Comparison of ENCODE assay signal across 11 cellular contexts in the genomic region with DNA sequence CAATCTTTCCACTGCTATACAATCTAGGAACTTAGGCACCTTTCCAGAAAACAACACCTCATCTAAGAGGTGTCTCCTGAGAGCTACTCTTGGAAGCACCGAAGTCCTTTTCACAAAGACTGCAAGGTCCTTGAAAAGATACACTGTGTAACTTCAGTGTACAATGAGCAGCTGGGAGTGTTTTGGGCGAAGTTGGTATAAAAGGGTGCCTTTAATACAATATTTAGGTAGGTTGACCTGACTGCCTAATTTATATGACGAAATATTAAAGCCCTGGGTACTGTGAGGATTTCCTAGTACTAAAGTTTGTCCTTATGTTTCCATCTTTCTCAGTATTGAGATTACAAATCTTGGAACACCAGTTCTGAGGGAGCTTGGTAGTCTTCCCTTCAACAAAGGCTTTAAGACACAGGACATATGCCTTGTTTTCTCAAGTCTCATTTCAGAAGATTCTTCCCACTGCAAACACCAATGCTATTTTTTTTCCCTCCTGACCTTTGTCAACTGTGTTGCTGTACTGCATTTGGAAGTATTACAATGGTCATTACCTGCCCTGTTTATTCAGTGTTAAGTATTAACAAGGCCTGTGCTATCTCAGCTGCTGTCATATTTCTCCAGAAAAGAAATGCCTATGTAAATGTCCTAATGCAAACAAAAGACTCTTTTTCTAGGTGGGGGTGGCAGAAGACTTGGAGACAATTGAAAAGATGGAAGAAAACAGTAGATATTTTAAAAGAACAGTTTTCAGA.
DNase-seq lines count a peak whose midpoint lies in the region; ATAC-seq and TF ChIP-seq lines count a peak whose summit lies in the region.
"Had no signal": no experiment of that assay in that cellular context is flagged by ENCODE, and none has a peak within 500 bp of the region (broad histone marks: within the 10 kb centered on the region; RNA-seq: fewer than 3 reads in every experiment).

No MANE protein-coding gene starts in this region.

- no peak overlapping the region for H3K4me3 ChIP-seq in GM23338
- no peak overlapping the region for H3K4me3 ChIP-seq in skeletal muscle tissue (ENCODE audit: low read length in 3 of 3)
- no peak overlapping the region for H3K4me3 ChIP-seq in CD4-positive, alpha-beta memory T cell (ENCODE audit: low read length in 2 of 2)
- H3K4me3 ChIP-seq: tibial artery had no signal

- H4K20me1 ChIP-seq in GM23338 (replicated peaks; ENCODE audit: insufficient read depth), result no peaks in the 10 kb centered on the region

- H3K27me3 Mint-ChIP-seq in GM23338 (ENCODE audit: insufficient read depth, low read depth, poor library complexity), result no peaks in the 10 kb centered on the region
- H3K27me3 Mint-ChIP-seq in CD4-positive, alpha-beta memory T cell, result no peaks in the 10 kb centered on the region

- POLR2A ChIA-PET in CD4-positive, alpha-beta memory T cell (lab: Charles Lee; ENCODE audit: partially characterized antibody), result no interaction called here

- no peaks in the 10 kb centered on the region for H3K9me3 Mint-ChIP-seq in GM23338
- H3K9me3 Mint-ChIP-seq in CD4-positive, alpha-beta memory T cell, result no peaks in the 10 kb centered on the region

- H3K27ac Mint-ChIP-seq in GM23338, result no peak overlapping the region
- no peak overlapping the region for H3K27ac Mint-ChIP-seq in CD4-positive, alpha-beta memory T cell

- no peak overlapping the region for H2AFZ ChIP-seq in GM23338

- ATAC-seq in GM23338 (no peak), HG03025 (IDR thresholded peaks at IDR 0.05; ENCODE audit: low FRiP score, unreplicated experiment) (no peak)

- H3K4me1 ChIP-seq in GM23338 (ENCODE audit: insufficient read depth) (peaks cover 24% of the 10 kb centered on the region), skeletal muscle tissue (ENCODE audit: control insufficient read depth in 3 of 3, insufficient read depth in 3 of 3, low read length in 3 of 3) (peaks cover 0 to 16% (median 9%) of the 10 kb centered on the region in 3 donors)
- no peaks in the 10 kb centered on the region for H3K4me1 ChIP-seq in CD4-positive, alpha-beta memory T cell (ENCODE audit: insufficient read depth, low read length)

- H3K4me1 Mint-ChIP-seq in GM23338, result peaks cover 20% of the 10 kb centered on the region
- no peaks in the 10 kb centered on the region for H3K4me1 Mint-ChIP-seq in CD4-positive, alpha-beta memory T cell

- H3K9me3 ChIP-seq in skeletal muscle tissue (ENCODE audit: control insufficient read depth in 3 of 3, low read length in 3 of 3), result no peaks in the 10 kb centered on the region
- H3K9me3 ChIP-seq in CD4-positive, alpha-beta memory T cell (ENCODE audit: control insufficient read depth in 1 of 2, low read length in 2 of 2), result no peaks in the 10 kb centered on the region

- H3K79me2 ChIP-seq in GM23338 (replicated peaks; ENCODE audit: insufficient read depth), result no peaks in the 10 kb centered on the region

- no peak overlapping the region for H3K27ac ChIP-seq in GM23338 (ENCODE audit: low read depth)
- peak overlapping the region; percentile 33 for H3K27ac ChIP-seq in skeletal muscle tissue (ENCODE audit: low read depth, low read length)
- H3K27ac ChIP-seq in CD4-positive, alpha-beta memory T cell (ENCODE audit: low read depth, low read length), result no peak overlapping the region
- H3K27ac ChIP-seq: tibial artery had no signal

- H3K9me2 ChIP-seq in GM23338 (ENCODE audit: insufficient read depth), result no peaks in the 10 kb centered on the region

- no peaks in the 10 kb centered on the region for H3K36me3 ChIP-seq in GM23338 (ENCODE audit: insufficient read depth)
- no peaks in the 10 kb centered on the region for H3K36me3 ChIP-seq in skeletal muscle tissue (ENCODE audit: control insufficient read depth in 3 of 3, insufficient read depth in 3 of 3, low read length in 3 of 3)
- no peaks in the 10 kb centered on the region for H3K36me3 ChIP-seq in CD4-positive, alpha-beta memory T cell (ENCODE audit: insufficient read depth, low read length)
- H3K36me3 ChIP-seq: tibial artery had no signal

- intact Hi-C loops in CD4-positive, alpha-beta memory T cell (cut with micrococcal nuclease), result no loop called here

- H3K4me2 ChIP-seq in GM23338, result peak overlapping the region; percentile 45; the same call in 1 of the 2 replicates

- H3K4me3 Mint-ChIP-seq in GM23338, result no peak overlapping the region
- no peak overlapping the region for H3K4me3 Mint-ChIP-seq in CD4-positive, alpha-beta memory T cell

- H3K27me3 ChIP-seq in GM23338 (ENCODE audit: insufficient read depth) (no peaks in the 10 kb centered on the region), skeletal muscle tissue (ENCODE audit: control insufficient read depth in 3 of 3, insufficient read depth in 3 of 3, low read length in 3 of 3) (no peaks in the 10 kb centered on the region)
- H3K27me3 ChIP-seq in CD4-positive, alpha-beta memory T cell (ENCODE audit: insufficient read depth, low read length), result no peaks in the 10 kb centered on the region
- H3K27me3 ChIP-seq: tibial artery had no signal

- DNase-seq in GM23338 (ENCODE audit: low spot score) (no peak), NCI-H526 treated with DMSO at 0.1 percent for 48 hours (lab: John Stamatoyannopoulos, UW) (peak; percentile 70), kidney glomerular epithelial cell (lab: John Stamatoyannopoulos, UW) (peak; percentile 26)
- DNase-seq in activated CD4-positive, alpha-beta T cell treated with anti-CD3 and anti-CD28 coated beads for 4 hours, result no peak
- DNase-seq in CD4-positive, alpha-beta memory T cell, result no peak
- DNase-seq: MM.1S, posterior cingulate gyrus, T-helper 9 cell, tibial artery had no signal

- no peaks in the 10 kb centered on the region for H3F3A ChIP-seq in GM23338 (replicated peaks; ENCODE audit: low read depth)

- CTCF ChIA-PET in CD4-positive, alpha-beta memory T cell (lab: Charles Lee; ENCODE audit: partially characterized antibody), result no interaction called here

- no peak for TF ChIP-seq CTCF in GM23338 (conservative IDR thresholded peaks at IDR 0.05; ENCODE audit: low read depth in 2 of 2)

- H3K36me3 Mint-ChIP-seq in GM23338 (ENCODE audit: low read depth), result no peaks in the 10 kb centered on the region
- no peaks in the 10 kb centered on the region for H3K36me3 Mint-ChIP-seq in CD4-positive, alpha-beta memory T cell

- H3K9ac ChIP-seq in skeletal muscle tissue (ENCODE audit: low read depth in 1 of 3, low read length in 3 of 3), result no peak overlapping the region

TF ChIP-seq in GM23338, 12 proteins besides CTCF, POLR2A, EP300 and RAD21 (continues in another document):
- TF ChIP-seq JUNB (IDR thresholded peaks at IDR 0.05; ENCODE audit: unreplicated experiment) (no peak), POLR2AphosphoS5 (IDR thresholded peaks at IDR 0.05; ENCODE audit: low read depth) (no peak), CREB1 (CRISPR knock-in tag; IDR thresholded peaks at IDR 0.05; ENCODE audit: low read depth) (no peak), NANOG (IDR thresholded peaks at IDR 0.05; ENCODE audit: borderline replicate concordance) (no peak), EZH2 (IDR thresholded peaks at IDR 0.05; ENCODE audit: low read depth, unreplicated experiment) (no peak), EZH2phosphoT487 (IDR thresholded peaks at IDR 0.05; ENCODE audit: unreplicated experiment) (no peak), STAT1 (IDR thresholded peaks at IDR 0.05; ENCODE audit: unreplicated experiment) (no peak), ZNF114 (CRISPR knock-in tag; IDR thresholded peaks at IDR 0.05) (no peak)
- TF ChIP-seq, protein P1, sequence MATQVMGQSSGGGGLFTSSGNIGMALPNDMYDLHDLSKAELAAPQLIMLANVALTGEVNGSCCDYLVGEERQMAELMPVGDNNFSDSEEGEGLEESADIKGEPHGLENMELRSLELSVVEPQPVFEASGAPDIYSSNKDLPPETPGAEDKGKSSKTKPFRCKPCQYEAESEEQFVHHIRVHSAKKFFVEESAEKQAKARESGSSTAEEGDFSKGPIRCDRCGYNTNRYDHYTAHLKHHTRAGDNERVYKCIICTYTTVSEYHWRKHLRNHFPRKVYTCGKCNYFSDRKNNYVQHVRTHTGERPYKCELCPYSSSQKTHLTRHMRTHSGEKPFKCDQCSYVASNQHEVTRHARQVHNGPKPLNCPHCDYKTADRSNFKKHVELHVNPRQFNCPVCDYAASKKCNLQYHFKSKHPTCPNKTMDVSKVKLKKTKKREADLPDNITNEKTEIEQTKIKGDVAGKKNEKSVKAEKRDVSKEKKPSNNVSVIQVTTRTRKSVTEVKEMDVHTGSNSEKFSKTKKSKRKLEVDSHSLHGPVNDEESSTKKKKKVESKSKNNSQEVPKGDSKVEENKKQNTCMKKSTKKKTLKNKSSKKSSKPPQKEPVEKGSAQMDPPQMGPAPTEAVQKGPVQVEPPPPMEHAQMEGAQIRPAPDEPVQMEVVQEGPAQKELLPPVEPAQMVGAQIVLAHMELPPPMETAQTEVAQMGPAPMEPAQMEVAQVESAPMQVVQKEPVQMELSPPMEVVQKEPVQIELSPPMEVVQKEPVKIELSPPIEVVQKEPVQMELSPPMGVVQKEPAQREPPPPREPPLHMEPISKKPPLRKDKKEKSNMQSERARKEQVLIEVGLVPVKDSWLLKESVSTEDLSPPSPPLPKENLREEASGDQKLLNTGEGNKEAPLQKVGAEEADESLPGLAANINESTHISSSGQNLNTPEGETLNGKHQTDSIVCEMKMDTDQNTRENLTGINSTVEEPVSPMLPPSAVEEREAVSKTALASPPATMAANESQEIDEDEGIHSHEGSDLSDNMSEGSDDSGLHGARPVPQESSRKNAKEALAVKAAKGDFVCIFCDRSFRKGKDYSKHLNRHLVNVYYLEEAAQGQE (IDR thresholded peaks at IDR 0.05; ENCODE audit: unreplicated experiment), result no peak
- TF ChIP-seq, protein P2, sequence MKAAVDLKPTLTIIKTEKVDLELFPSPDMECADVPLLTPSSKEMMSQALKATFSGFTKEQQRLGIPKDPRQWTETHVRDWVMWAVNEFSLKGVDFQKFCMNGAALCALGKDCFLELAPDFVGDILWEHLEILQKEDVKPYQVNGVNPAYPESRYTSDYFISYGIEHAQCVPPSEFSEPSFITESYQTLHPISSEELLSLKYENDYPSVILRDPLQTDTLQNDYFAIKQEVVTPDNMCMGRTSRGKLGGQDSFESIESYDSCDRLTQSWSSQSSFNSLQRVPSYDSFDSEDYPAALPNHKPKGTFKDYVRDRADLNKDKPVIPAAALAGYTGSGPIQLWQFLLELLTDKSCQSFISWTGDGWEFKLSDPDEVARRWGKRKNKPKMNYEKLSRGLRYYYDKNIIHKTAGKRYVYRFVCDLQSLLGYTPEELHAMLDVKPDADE (IDR thresholded peaks at IDR 0.05), result no peak

Comparison
In these comparisons a context has a peak if more than half of its experiments do, and no peak if none do; other contexts are left out.
1. DNase-seq: peak in NCI-H526 treated with DMSO at 0.1 percent for 48 hours (single experiment) and kidney glomerular epithelial cell (single experiment); none in GM23338 (single experiment), activated CD4-positive, alpha-beta T cell treated with anti-CD3 and anti-CD28 coated beads for 4 hours (0 of 2) and CD4-positive, alpha-beta memory T cell (0 of 5).